26 cellular contexts compared by ENCODE assay signal in genomic region chr22:24819487-24819886, GRCh38. TPM values are rescaled to one million over a fixed set of nuclear protein-coding genes. Genes with fewer than 3 reads are reported as not detected.
"Had no signal": no experiment of that assay in that cellular context is flagged by ENCODE, and none has a peak within 500 bp of the region (broad histone marks: within the 10 kb centered on the region; RNA-seq: fewer than 3 reads in every experiment).

No MANE protein-coding gene starts in this region.

- H3K9me3 Mint-ChIP-seq: type B pancreatic cell had no signal

- H3K9me3 ChIP-seq: sigmoid colon, testis had no signal

- H3K4me3 ChIP-seq: sigmoid colon, testis had no signal

- H3K27ac ChIP-seq: brain microvascular endothelial cell, testis, WERI-Rb-1 had no signal

- H3K36me3 Mint-ChIP-seq: memory B cell, type B pancreatic cell had no signal

- H3K27ac Mint-ChIP-seq: activated CD4-positive, alpha-beta T cell treated with anti-CD3 and anti-CD28 coated beads, Interleukin-2, amount 10 ng/mL, durations not matched to agents 7 days and 5 days; activated CD8-positive, alpha-beta T cell treated with anti-CD3 and anti-CD28 coated beads, Interleukin-2, amount 10 ng/mL, durations not matched to agents 7 days and 5 days; activated naive CD8-positive, alpha-beta T cell treated with anti-CD3 and anti-CD28 coated beads, Interleukin-2, amount 50 U/mL, for 24 hours; activated T-helper 1 cell treated with anti-CD3 and anti-CD28 coated beads, Interleukin-12 subunit alpha, Interleukin-12 subunit beta, Interleukin-2, Interleukin-4 antibody, amounts not matched to agents 30 ng/mL and 10 ng/mL and 1 ng/mL, durations not matched to agents 14 hours and 24 hours and 36 hours; effector memory CD8-positive, alpha-beta T cell; memory B cell; nephron progenitor cell; T-cell; T-helper 2 cell treated with Interferon-gamma antibody and Interleukin-4, amounts not matched to agents 5 μg/mL and 100 μg/mL, for 36 hours; type B pancreatic cell had no signal

- H3K36me3 ChIP-seq: brain microvascular endothelial cell, sigmoid colon, WERI-Rb-1 had no signal

- H3K27me3 Mint-ChIP-seq: activated CD4-positive, alpha-beta T cell treated with anti-CD3 and anti-CD28 coated beads, Interleukin-2, amount 10 ng/mL, durations not matched to agents 7 days and 5 days; effector memory CD8-positive, alpha-beta T cell; type B pancreatic cell had no signal

- H3K4me1 Mint-ChIP-seq: activated CD4-positive, alpha-beta T cell treated with anti-CD3 and anti-CD28 coated beads, Interleukin-2, amount 10 ng/mL, durations not matched to agents 7 days and 5 days; activated naive CD8-positive, alpha-beta T cell treated with anti-CD3 and anti-CD28 coated beads, Interleukin-2, amount 50 U/mL, for 24 hours; memory B cell; T-cell had no signal

- ATAC-seq: activated CD8-positive, alpha-beta T cell treated with anti-CD3 and anti-CD28 coated beads, Interleukin-2, amount 10 ng/mL, durations not matched to agents 7 days and 5 days; activated naive CD8-positive, alpha-beta T cell treated with anti-CD3 and anti-CD28 coated beads, Interleukin-2, amount 50 U/mL, for 24 hours; effector memory CD8-positive, alpha-beta T cell; esophagus mucosa; T-cell had no signal

- H3K27me3 ChIP-seq: brain microvascular endothelial cell, sigmoid colon, testis had no signal

- DNase-seq: activated CD4-positive, alpha-beta T cell treated with anti-CD3 and anti-CD28 coated beads, Interleukin-2, amount 10 ng/mL, durations not matched to agents 7 days and 5 days; activated CD4-positive, CD25-positive, alpha-beta regulatory T cell treated with anti-CD3 and anti-CD28 coated beads, Interleukin-2, amount 50 U/mL, for 72 hours; activated CD8-positive, alpha-beta T cell treated with anti-CD3 and anti-CD28 coated beads, Interleukin-2, amount 10 ng/mL, durations not matched to agents 7 days and 5 days; activated gamma-delta T cell; activated naive CD4-positive, alpha-beta T cell treated with anti-CD3 and anti-CD28 coated beads, Interleukin-2, amount 50 U/mL, for 16 hours; activated naive CD8-positive, alpha-beta T cell treated with anti-CD3 and anti-CD28 coated beads, Interleukin-2, amount 50 U/mL, for 24 hours; brain microvascular endothelial cell; central memory CD4-positive, alpha-beta T cell; effector memory CD8-positive, alpha-beta T cell; foreskin melanocyte; nephron progenitor cell; stimulated activated CD4-positive, alpha-beta T cell treated with anti-CD3 and anti-CD28 coated beads, Interleukin-2, amount 100 ng/mL, for 48 hours; stimulated activated CD8-positive, alpha-beta memory T cell treated with anti-CD3 and anti-CD28 coated beads, Interleukin-4, amount 100 ng/mL, for 48 hours; stimulated activated naive CD4-positive, alpha-beta T cell; T-cell; WERI-Rb-1 had no signal

- H3K4me3 Mint-ChIP-seq: activated CD4-positive, alpha-beta T cell treated with anti-CD3 and anti-CD28 coated beads, Interleukin-2, amount 10 ng/mL, durations not matched to agents 7 days and 5 days; activated CD8-positive, alpha-beta T cell treated with anti-CD3 and anti-CD28 coated beads, Interleukin-2, amount 10 ng/mL, durations not matched to agents 7 days and 5 days; activated naive CD8-positive, alpha-beta T cell treated with anti-CD3 and anti-CD28 coated beads, Interleukin-2, amount 50 U/mL, for 24 hours; activated T-helper 1 cell treated with anti-CD3 and anti-CD28 coated beads, Interleukin-12 subunit alpha, Interleukin-12 subunit beta, Interleukin-2, Interleukin-4 antibody, amounts not matched to agents 30 ng/mL and 10 ng/mL and 1 ng/mL, durations not matched to agents 14 hours and 24 hours and 36 hours; effector memory CD8-positive, alpha-beta T cell; memory B cell; nephron progenitor cell; T-cell; T-helper 2 cell treated with Interferon-gamma antibody and Interleukin-4, amounts not matched to agents 5 μg/mL and 100 μg/mL, for 36 hours; type B pancreatic cell had no signal

RNA-seq across cellular contexts. Expression of gene SGSM1, which starts 13.5 kb away (rescaled TPM):
- total RNA-seq: activated CD8-positive, alpha-beta T cell treated with anti-CD3 and anti-CD28 coated beads, Interleukin-2, amount 10 ng/mL, durations not matched to agents 7 days and 5 days had no signal

RNA-seq across cellular contexts. Expression of gene PIWIL3, which starts 45.0 kb away (rescaled TPM):
- total RNA-seq: activated CD4-positive, alpha-beta T cell treated with anti-CD3 and anti-CD28 coated beads, Interleukin-2, amount 10 ng/mL, durations not matched to agents 7 days and 5 days; activated CD8-positive, alpha-beta T cell treated with anti-CD3 and anti-CD28 coated beads, Interleukin-2, amount 10 ng/mL, durations not matched to agents 7 days and 5 days; activated T-helper 1 cell treated with anti-CD3 and anti-CD28 coated beads, Interleukin-12 subunit alpha, Interleukin-12 subunit beta, Interleukin-2, Interleukin-4 antibody, amounts not matched to agents 30 ng/mL and 10 ng/mL and 1 ng/mL, durations not matched to agents 14 hours and 24 hours and 36 hours; esophagus mucosa; kidney epithelial cell; liver; sigmoid colon; T-cell had no signal
- polyA plus RNA-seq: endothelial cell of umbilical vein, liver, sigmoid colon had no signal
